ENCODE assay signal across 7 cellular contexts in genomic region chr6:108682383-108683119, GRCh38.
DNase-seq lines count a peak whose midpoint lies in the region; ATAC-seq, FAIRE-seq and TF ChIP-seq lines count a peak whose summit lies in the region.
"Not testable (repeated sequence)": the region's sequence is repeated elsewhere in the genome, so short reads cannot be mapped to it uniquely, and the experiment has no call there.

No MANE protein-coding gene starts in this region.

- H3K9me1 ChIP-seq in K562 (ENCODE audit: control insufficient read depth, insufficient read depth, low read length): not testable (repeated sequence)

- not testable (repeated sequence) for H3K4me2 ChIP-seq in K562 (ENCODE audit: insufficient read depth, low read length); osteoblast (ENCODE audit: insufficient read depth, low read length); smooth muscle cell

- BruUV-seq in K562 (replicated peaks; lab: Mats Ljungman, UMichigan): not testable (repeated sequence)

- peak overlapping the region; percentile 51 for H3K4me3 Mint-ChIP-seq in endothelial cell (ENCODE audit: unreplicated experiment)

- H3K4me1 ChIP-seq in HEK293 (ENCODE audit: control insufficient read depth, insufficient read depth, low read length) (peaks cover 20% of the 10 kb centered on the region), RWPE2 (ENCODE audit: insufficient read depth, poor library complexity, severe bottlenecking) (peaks cover 23% of the 10 kb centered on the region), K562 (replicated peaks in 1 of 2; ENCODE audit: control insufficient read depth in 2 of 2, insufficient read depth in 2 of 2, low read length in 2 of 2) (peaks cover 4 to 14% of the 10 kb centered on the region in 2 experiments; a peak in 4 of 5 replicates), osteoblast (ENCODE audit: insufficient read depth, low read length) (peaks cover 16% of the 10 kb centered on the region)
- not testable (repeated sequence) for H3K4me1 ChIP-seq in smooth muscle cell (ENCODE audit: low read depth)

- POLR2A ChIA-PET in HEK293 (lab: Yijun Ruan, JAX); K562 (lab: Yijun Ruan, JAX): not testable (repeated sequence)

- not testable (repeated sequence) for TF ChIP-seq POLR2A in K562 (conservative IDR thresholded peaks at IDR 0.05)

- not testable (repeated sequence) for H3K36me3 ChIP-seq in HEK293 (ENCODE audit: control insufficient read depth in 2 of 2, insufficient read depth in 1 of 2, low read length in 2 of 2); K562 (ENCODE audit: control insufficient read depth, insufficient read depth, low read length); osteoblast (ENCODE audit: insufficient read depth, low read length); smooth muscle cell (ENCODE audit: low read depth)
- peaks cover 12% of the 10 kb centered on the region for H3K36me3 ChIP-seq in RWPE2 (ENCODE audit: low read depth)

- H3F3A ChIP-seq in smooth muscle cell (ENCODE audit: low read depth): not testable (repeated sequence)

- TF ChIP-seq CTCF in HEK293 (tag by site-specific recombination; IDR thresholded peaks at IDR 0.05); RWPE2 (IDR thresholded peaks at IDR 0.05; ENCODE audit: poor library complexity, severe bottlenecking); K562 (IDR thresholded peaks at IDR 0.05 in 2 of 3, conservative IDR thresholded peaks at IDR 0.05 in 1 of 3; ENCODE audit: insufficient read depth in 2 of 3, low read depth in 1 of 3, low read length in 3 of 3); endothelial cell (IDR thresholded peaks at IDR 0.05; ENCODE audit: unreplicated experiment); osteoblast (IDR thresholded peaks at IDR 0.05; ENCODE audit: extremely low read depth, low read depth, low read length); smooth muscle cell (IDR thresholded peaks at IDR 0.05; ENCODE audit: borderline replicate concordance, insufficient read depth, poor library complexity, severe bottlenecking): not testable (repeated sequence)

- not testable (repeated sequence) for TF ChIP-seq RAD21 in K562 (CRISPR knock-in tag; conservative IDR thresholded peaks at IDR 0.05 in 1 of 2, IDR thresholded peaks at IDR 0.05 in 1 of 2)

- not testable (repeated sequence) for TF ChIP-seq EP300 in K562 (IDR thresholded peaks at IDR 0.05; ENCODE audit: low read length)

- not testable (repeated sequence) for H3K9me3 Mint-ChIP-seq in endothelial cell (ENCODE audit: unreplicated experiment)

- H3K27me3 Mint-ChIP-seq in endothelial cell (ENCODE audit: unreplicated experiment): not testable (repeated sequence)

- H4K20me1 ChIP-seq in K562 (replicated peaks; ENCODE audit: control insufficient read depth, insufficient read depth, low read length); osteoblast (ENCODE audit: insufficient read depth, low read length): not testable (repeated sequence)
- peaks cover 16% of the 10 kb centered on the region for H4K20me1 ChIP-seq in smooth muscle cell (ENCODE audit: low read depth)

- CTCF ChIA-PET in HEK293 (lab: Yijun Ruan, JAX): not testable (repeated sequence)
- CTCF ChIA-PET in K562 (lab: Yijun Ruan, JAX; ENCODE audit: low intra/inter-chr PET ratio): interaction anchor here (0.7 kb wide), 1 partner anchor 704 kb away, joined by 3 read pairs; no protein-coding TSS in a partner anchor

- H3K27me3 ChIP-seq in RWPE2 (ENCODE audit: insufficient read depth, poor library complexity, severe bottlenecking); K562 (ENCODE audit: control insufficient read depth in 2 of 2, insufficient read depth in 2 of 2, low read length in 2 of 2); osteoblast (ENCODE audit: insufficient read depth, low read length); smooth muscle cell (ENCODE audit: low read depth): not testable (repeated sequence)

- not testable (repeated sequence) for H3K4me3 ChIP-seq in HEK293 (ENCODE audit: low read depth, low read length); RWPE2 (ENCODE audit: severe bottlenecking); K562; osteoblast (ENCODE audit: insufficient read depth, low read length); smooth muscle cell

- intact Hi-C loops in K562 (cut with micrococcal nuclease); left ventricle myocardium superior (cut with micrococcal nuclease): not testable (repeated sequence)

- not testable (repeated sequence) for H3K36me3 Mint-ChIP-seq in endothelial cell (ENCODE audit: low read depth, unreplicated experiment)

- H3K79me2 ChIP-seq in K562 (ENCODE audit: control insufficient read depth, insufficient read depth, low read length): not testable (repeated sequence)
- H3K79me2 ChIP-seq in osteoblast (ENCODE audit: insufficient read depth, low read length) (peaks cover 34% of the 10 kb centered on the region), smooth muscle cell (ENCODE audit: low read depth) (peaks cover 12% of the 10 kb centered on the region)

- not testable (repeated sequence) for H3K9me3 ChIP-seq in HEK293 (ENCODE audit: control insufficient read depth, insufficient read depth, low read depth, low read length); RWPE2 (ENCODE audit: severe bottlenecking); K562 (replicated peaks; ENCODE audit: control insufficient read depth, insufficient read depth, low read depth, low read length); osteoblast (ENCODE audit: low read depth, low read length); smooth muscle cell (replicated peaks; ENCODE audit: low read depth)

- not testable (repeated sequence) for H2AFZ ChIP-seq in K562 (ENCODE audit: low read depth, low read length); osteoblast (ENCODE audit: low read length); smooth muscle cell (ENCODE audit: low read depth)

- in situ Hi-C loops in K562 (cut with MboI): not testable (repeated sequence)

- ATAC-seq in RWPE2 (ENCODE audit: low read depth); K562: not testable (repeated sequence)
- peak; percentile 23 for ATAC-seq in left ventricle myocardium superior

- not testable (repeated sequence) for H3K27ac Mint-ChIP-seq in endothelial cell (ENCODE audit: unreplicated experiment)

- FAIRE-seq in K562 (lab: Jason Lieb, UNC): peak; percentile 48

- H3K9ac ChIP-seq in K562 (ENCODE audit: insufficient read depth in 1 of 2, low read depth in 2 of 2, low read length in 2 of 2); smooth muscle cell (ENCODE audit: low read depth): not testable (repeated sequence)

- H3K4me1 Mint-ChIP-seq in endothelial cell (ENCODE audit: unreplicated experiment): peaks cover 19% of the 10 kb centered on the region

- 74% methylated on average over 6 of the region's 7 CpGs for WGBS in K562 (ENCODE audit: insufficient coverage, low coverage, missing lambda C conversion rate)
- 91% methylated on average over 7 of the region's 7 CpGs for WGBS in smooth muscle cell (ENCODE audit: low lambda C conversion rate)

- not testable (repeated sequence) for H3K27ac ChIP-seq in HEK293 (ENCODE audit: extremely low read depth, low read depth, low read length); K562 (ENCODE audit: extremely low read depth, low read depth, low read length)
- peak overlapping the region; percentile 42 for H3K27ac ChIP-seq in RWPE2 (ENCODE audit: poor library complexity, severe bottlenecking)
- H3K27ac ChIP-seq in osteoblast (ENCODE audit: low read depth, low read length): peak overlapping the region; percentile 28
- H3K27ac ChIP-seq in smooth muscle cell (ENCODE audit: low read depth): peak overlapping the region; percentile 58

- DNase-seq in RWPE2 (ENCODE audit: low spot score); K562 (ENCODE audit: extremely low read depth in 1 of 4, low spot score in 3 of 4); endothelial cell (ENCODE audit: low spot score); left ventricle myocardium superior; osteoblast (ENCODE audit: insufficient read length, low spot score, missing footprints); smooth muscle cell (lab: John Stamatoyannopoulos, UW; ENCODE audit: unreplicated experiment): not testable (repeated sequence)

TF ChIP-seq in HEK293, 187 proteins besides CTCF, POLR2A, EP300 and RAD21:
- 0 out of 2 replicates have a peak, but pooled peaks have one; percentile 16 for TF ChIP-seq ZNF600 (tag by site-specific recombination; IDR thresholded peaks at IDR 0.05)
